22 cellular contexts compared by ENCODE assay signal in the genomic region with DNA sequence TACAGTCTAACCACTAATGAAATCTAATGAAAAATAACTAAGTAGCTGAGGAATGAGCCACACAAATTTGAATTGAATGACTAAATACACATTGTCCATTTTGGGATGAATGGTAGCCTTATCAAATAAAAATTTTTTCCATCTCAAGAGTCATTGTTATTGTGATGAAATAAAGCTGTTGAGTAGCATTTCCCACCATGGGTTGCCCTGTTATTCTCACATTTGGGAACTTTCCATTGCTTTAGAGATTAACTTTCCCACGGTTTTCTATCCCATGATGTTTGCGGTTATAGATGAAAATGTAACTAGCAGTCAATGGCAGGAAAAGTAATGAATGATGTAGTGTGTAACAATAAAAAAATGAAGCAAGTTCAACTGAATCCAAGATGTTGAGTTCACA. TPM values are rescaled to one million over a fixed set of nuclear protein-coding genes. Genes with fewer than 3 reads are reported as not detected.
DNase-seq lines count a peak whose midpoint lies in the region; ATAC-seq and TF ChIP-seq lines count a peak whose summit lies in the region.
"Had no signal": no experiment of that assay in that cellular context is flagged by ENCODE, and none has a peak within 500 bp of the region (broad histone marks: within the 10 kb centered on the region; RNA-seq: fewer than 3 reads in every experiment).

No MANE protein-coding gene starts in this region.

- peaks cover 3% of the 10 kb centered on the region for H3K27me3 Mint-ChIP-seq in activated naive CD8-positive, alpha-beta T cell treated with anti-CD3 and anti-CD28 coated beads, Interleukin-2, amount 50 U/mL, for 24 hours
- H3K27me3 Mint-ChIP-seq in activated naive CD8-positive, alpha-beta T cell treated with anti-CD3 and anti-CD28 coated beads for 36 hours: no peaks in the 10 kb centered on the region
- H3K27me3 Mint-ChIP-seq: CD4-positive, alpha-beta T cell had no signal

- no peak for DNase-seq in activated naive CD8-positive, alpha-beta T cell treated with anti-CD3 and anti-CD28 coated beads, Interleukin-2, amount 50 U/mL, for 24 hours
- DNase-seq in activated naive CD8-positive, alpha-beta T cell treated with anti-CD3 and anti-CD28 coated beads for 36 hours: no peak
- no peak for DNase-seq in HL-60 (ENCODE audit: low read depth in 1 of 2, low spot score in 1 of 2)
- DNase-seq in dermis blood vessel endothelial cell: peak; percentile 16
- peak; percentile 55 for DNase-seq in osteoblast (ENCODE audit: insufficient read length, low spot score, missing footprints)
- DNase-seq in superior temporal gyrus (ENCODE audit: extremely low spot score): no peak
- no peak for DNase-seq in NCI-H510A (lab: John Stamatoyannopoulos, UW)
- DNase-seq: ACHN; CD4-positive, alpha-beta T cell; COR-L47; DMS79; MG63; NCI-H1417; NCI-H1694 treated with DMSO at 0.1 percent for 48 hours; NCI-H2081 treated with DMSO at 0.1 percent for 48 hours; NCI-H2171 treated with DMSO at 0.1 percent for 48 hours; NCI-H526; Peyer's patch had no signal

- TF ChIP-seq CTCF in HL-60 (IDR thresholded peaks at IDR 0.05; ENCODE audit: insufficient read depth, low read length) (no peak), osteoblast (IDR thresholded peaks at IDR 0.05; ENCODE audit: extremely low read depth, low read depth, low read length) (no peak), gastroesophageal sphincter (IDR thresholded peaks at IDR 0.05) (no peak)

- H3K9me3 ChIP-seq in osteoblast (ENCODE audit: low read depth, low read length) (no peaks in the 10 kb centered on the region), gastroesophageal sphincter (no peaks in the 10 kb centered on the region)
- H3K9me3 ChIP-seq: BLaER1, MG63, Peyer's patch had no signal

- H3K4me1 ChIP-seq in osteoblast (ENCODE audit: insufficient read depth, low read length): peaks cover 14% of the 10 kb centered on the region
- H3K4me1 ChIP-seq in gastroesophageal sphincter: peaks cover 9 to 32% (median 9%) of the 10 kb centered on the region in 3 donors
- H3K4me1 ChIP-seq: BLaER1 had no signal

- H3K36me3 ChIP-seq in osteoblast (ENCODE audit: insufficient read depth, low read length) (no peaks in the 10 kb centered on the region), gastroesophageal sphincter (no peaks in the 10 kb centered on the region)
- H3K36me3 ChIP-seq: BLaER1, MG63, Peyer's patch had no signal

- no peak for ATAC-seq in activated naive CD8-positive, alpha-beta T cell treated with anti-CD3 and anti-CD28 coated beads, Interleukin-2, amount 50 U/mL, for 24 hours
- ATAC-seq in gastroesophageal sphincter: no peak
- ATAC-seq: K562 had no signal

- peaks cover 7% of the 10 kb centered on the region for H3K9me3 Mint-ChIP-seq in activated naive CD8-positive, alpha-beta T cell treated with anti-CD3 and anti-CD28 coated beads, Interleukin-2, amount 50 U/mL, for 24 hours
- peaks cover 3% of the 10 kb centered on the region for H3K9me3 Mint-ChIP-seq in activated naive CD8-positive, alpha-beta T cell treated with anti-CD3 and anti-CD28 coated beads for 36 hours
- H3K9me3 Mint-ChIP-seq: CD4-positive, alpha-beta T cell had no signal

- H3K79me2 ChIP-seq in osteoblast (ENCODE audit: insufficient read depth, low read length): no peaks in the 10 kb centered on the region

- WGBS in gastroesophageal sphincter (ENCODE audit: low coverage in 1 of 2), 2 donors: 61 to 88% methylated on average over 1 to 2 of the region's 2 CpGs

- no peak overlapping the region for H2AFZ ChIP-seq in osteoblast (ENCODE audit: low read length)

- H3K27ac ChIP-seq in HL-60 (replicated peaks): peak overlapping the region; percentile 59; the same call in 1 of the 2 replicates
- no peak overlapping the region for H3K27ac ChIP-seq in osteoblast (ENCODE audit: low read depth, low read length)
- H3K27ac ChIP-seq in gastroesophageal sphincter: no peak overlapping the region
- H3K27ac ChIP-seq: 22Rv1, BLaER1, Peyer's patch had no signal

- H3K4me2 ChIP-seq in osteoblast (ENCODE audit: insufficient read depth, low read length): no peak overlapping the region
- H3K4me2 ChIP-seq: BLaER1 had no signal

- H4K20me1 ChIP-seq in osteoblast (ENCODE audit: insufficient read depth, low read length): no peaks in the 10 kb centered on the region
- H4K20me1 ChIP-seq: BLaER1 had no signal

- no peaks in the 10 kb centered on the region for H3K27me3 ChIP-seq in HL-60 (ENCODE audit: insufficient read depth, poor library complexity, severe bottlenecking)
- H3K27me3 ChIP-seq in osteoblast (ENCODE audit: insufficient read depth, low read length): no peaks in the 10 kb centered on the region
- H3K27me3 ChIP-seq in gastroesophageal sphincter: no peaks in the 10 kb centered on the region
- H3K27me3 ChIP-seq: BLaER1, MG63, Peyer's patch had no signal

- peaks cover 6% of the 10 kb centered on the region for H3K36me3 Mint-ChIP-seq in activated naive CD8-positive, alpha-beta T cell treated with anti-CD3 and anti-CD28 coated beads, Interleukin-2, amount 50 U/mL, for 24 hours (ENCODE audit: low read depth)
- H3K36me3 Mint-ChIP-seq in activated naive CD8-positive, alpha-beta T cell treated with anti-CD3 and anti-CD28 coated beads for 36 hours: peaks cover 6% of the 10 kb centered on the region

- H3K4me1 Mint-ChIP-seq in activated naive CD8-positive, alpha-beta T cell treated with anti-CD3 and anti-CD28 coated beads, Interleukin-2, amount 50 U/mL, for 24 hours: peaks cover 63% of the 10 kb centered on the region
- H3K4me1 Mint-ChIP-seq in activated naive CD8-positive, alpha-beta T cell treated with anti-CD3 and anti-CD28 coated beads for 36 hours: peaks cover 36% of the 10 kb centered on the region

- H3K4me3 Mint-ChIP-seq in activated naive CD8-positive, alpha-beta T cell treated with anti-CD3 and anti-CD28 coated beads, Interleukin-2, amount 50 U/mL, for 24 hours: no peak overlapping the region
- no peak overlapping the region for H3K4me3 Mint-ChIP-seq in activated naive CD8-positive, alpha-beta T cell treated with anti-CD3 and anti-CD28 coated beads for 36 hours
- H3K4me3 Mint-ChIP-seq: CD4-positive, alpha-beta T cell had no signal

- H3K4me3 ChIP-seq in HL-60 (replicated peaks; ENCODE audit: insufficient read depth, low read length) (no peak overlapping the region), osteoblast (ENCODE audit: insufficient read depth, low read length) (no peak overlapping the region), gastroesophageal sphincter (no peak overlapping the region)
- H3K4me3 ChIP-seq: BLaER1, K562, MG63, Peyer's patch had no signal

- peak overlapping the region; percentile 78 for H3K27ac Mint-ChIP-seq in activated naive CD8-positive, alpha-beta T cell treated with anti-CD3 and anti-CD28 coated beads, Interleukin-2, amount 50 U/mL, for 24 hours
- no peak overlapping the region for H3K27ac Mint-ChIP-seq in activated naive CD8-positive, alpha-beta T cell treated with anti-CD3 and anti-CD28 coated beads for 36 hours
- H3K27ac Mint-ChIP-seq: CD4-positive, alpha-beta T cell had no signal

- no peak for TF ChIP-seq POLR2A in gastroesophageal sphincter (IDR thresholded peaks at IDR 0.05)

- no peak for TF ChIP-seq EP300 in gastroesophageal sphincter (IDR thresholded peaks at IDR 0.05)

RNA-seq across cellular contexts. Expression of a gene that starts 59.9 kb away (rescaled TPM):
- 10 to 100 TPM; 21.3 to 23.1 TPM for total RNA-seq in activated naive CD8-positive, alpha-beta T cell treated with anti-CD3 and anti-CD28 coated beads for 36 hours
- total RNA-seq in dermis blood vessel endothelial cell: 124 and 293 TPM in 2 replicates
- 53.0 and 69.8 TPM in 2 replicates for total RNA-seq in osteoblast
- total RNA-seq in gastroesophageal sphincter: 100 to 1,000 TPM; 209 to 314 (median 250) TPM

Comparison
In these comparisons a context has a peak if more than half of its experiments do, and no peak if none do; other contexts are left out.
1. DNase-seq: peak in dermis blood vessel endothelial cell (single experiment) and osteoblast (single experiment); none in activated naive CD8-positive, alpha-beta T cell treated with anti-CD3 and anti-CD28 coated beads, Interleukin-2, amount 50 U/mL, for 24 hours (single experiment), activated naive CD8-positive, alpha-beta T cell treated with anti-CD3 and anti-CD28 coated beads for 36 hours (single experiment), HL-60 (0 of 2), superior temporal gyrus (single experiment) and NCI-H510A (single experiment).